Comparison of ENCODE assay signal across 17 cellular contexts in the genomic region with DNA sequence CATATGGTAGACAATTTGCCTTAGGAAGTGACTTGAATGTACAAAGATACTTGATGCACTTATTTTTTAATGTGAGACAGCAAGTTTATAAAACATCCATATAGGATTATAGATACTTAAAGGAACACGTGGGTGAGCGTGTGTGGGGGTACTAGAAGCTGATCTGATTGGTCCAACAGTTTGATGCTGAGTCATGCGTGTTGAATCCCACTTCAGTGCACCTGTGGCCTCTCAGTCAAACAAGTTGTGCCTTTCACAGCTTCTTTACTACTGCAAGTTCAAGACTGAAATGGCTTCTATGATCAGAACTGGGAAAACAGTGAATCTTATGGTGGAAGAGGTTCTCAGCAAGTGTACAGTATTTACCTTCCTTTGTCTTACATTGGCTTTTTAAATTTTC.
A peak's percentile ranks its signal among the peaks of the same experiment; 100 is the strongest.
DNase-seq lines count a peak whose midpoint lies in the region; ATAC-seq, FAIRE-seq and TF ChIP-seq lines count a peak whose summit lies in the region.
"Had no signal": no experiment of that assay in that cellular context is flagged by ENCODE, and none has a peak within 500 bp of the region (broad histone marks: within the 10 kb centered on the region; RNA-seq: fewer than 3 reads in every experiment).

No MANE protein-coding gene starts in this region.

- H3K27me3 Mint-ChIP-seq in activated T-helper 2 cell treated with anti-CD3 and anti-CD28 coated beads, Interferon-gamma antibody, Interleukin-2, Interleukin-4, amounts not matched to agents 10 μg/mL and 5 μg/mL and 100 μg/mL, durations not matched to agents 14 hours and 24 hours and 36 hours (ENCODE audit: low read depth) = peaks cover 13% of the 10 kb centered on the region

- H3K79me2 ChIP-seq in HepG2 (ENCODE audit: insufficient read depth, low read length) = no peaks in the 10 kb centered on the region

- no peaks in the 10 kb centered on the region for H3K9me3 Mint-ChIP-seq in activated T-helper 2 cell treated with anti-CD3 and anti-CD28 coated beads, Interferon-gamma antibody, Interleukin-2, Interleukin-4, amounts not matched to agents 10 μg/mL and 5 μg/mL and 100 μg/mL, durations not matched to agents 14 hours and 24 hours and 36 hours

- H3K4me2 ChIP-seq in HepG2 (ENCODE audit: low read depth, low read length) = no peak overlapping the region

- no peaks in the 10 kb centered on the region for H3K27me3 ChIP-seq in HepG2 (ENCODE audit: control insufficient read depth in 1 of 2, insufficient read depth in 2 of 2, low read length in 2 of 2)
- H3K27me3 ChIP-seq in right lobe of liver = no peaks in the 10 kb centered on the region

- BruUV-seq in HepG2 (replicated peaks; lab: Mats Ljungman, UMichigan) = no TSS peak

- H3K36me3 Mint-ChIP-seq in activated T-helper 2 cell treated with anti-CD3 and anti-CD28 coated beads, Interferon-gamma antibody, Interleukin-2, Interleukin-4, amounts not matched to agents 10 μg/mL and 5 μg/mL and 100 μg/mL, durations not matched to agents 14 hours and 24 hours and 36 hours (ENCODE audit: low read depth) = no peaks in the 10 kb centered on the region

- H4K20me1 ChIP-seq in HepG2 (ENCODE audit: insufficient read depth, low read length) = no peaks in the 10 kb centered on the region

- TF ChIP-seq POLR2A in HepG2 (IDR thresholded peaks at IDR 0.05; ENCODE audit: insufficient read depth in 1 of 2, low read depth in 2 of 2, low read length in 2 of 2) (no peak), right lobe of liver (IDR thresholded peaks at IDR 0.05) (no peak)

- no peak overlapping the region for H3K9ac ChIP-seq in HepG2 (ENCODE audit: insufficient read depth, low read depth, low read length)

- no peak overlapping the region for H3K27ac Mint-ChIP-seq in activated T-helper 2 cell treated with anti-CD3 and anti-CD28 coated beads, Interferon-gamma antibody, Interleukin-2, Interleukin-4, amounts not matched to agents 10 μg/mL and 5 μg/mL and 100 μg/mL, durations not matched to agents 14 hours and 24 hours and 36 hours

- POLR2A ChIA-PET in HepG2 (lab: Yijun Ruan, JAX) = no interaction called here

- FAIRE-seq in HepG2 (lab: Jason Lieb, UNC) = no peak
- FAIRE-seq: HTR-8/SVneo had no signal

- TF ChIP-seq EP300 in HepG2 (IDR thresholded peaks at IDR 0.05; ENCODE audit: low read depth in 2 of 2, low read length in 2 of 2) = no peak
- TF ChIP-seq EP300 in HepG2 (CRISPR knock-in tag; IDR thresholded peaks at IDR 0.05; ENCODE audit: borderline replicate concordance) = no peak

- H3K4me3 ChIP-seq in HepG2 (replicated peaks in 1 of 3; ENCODE audit: insufficient read depth in 1 of 3, low read depth in 2 of 3, low read length in 3 of 3) (no peak overlapping the region), right lobe of liver (no peak overlapping the region)
- H3K4me3 ChIP-seq: HAP-1 had no signal

- DNase-seq in HepG2 (ENCODE audit: low spot score) = no peak
- no peak for DNase-seq in right lobe of liver
- peak; percentile 48 for DNase-seq in NCI-H69 (lab: John Stamatoyannopoulos, UW)
- peak; percentile 44 for DNase-seq in myocyte (ENCODE audit: low read depth)
- DNase-seq in NCI-H1930 (lab: John Stamatoyannopoulos, UW) = no peak
- no peak for DNase-seq in glomerular visceral epithelial cell (ENCODE audit: extremely low spot score)
- no peak for DNase-seq in activated T-helper 2 cell treated with anti-CD3 and anti-CD28 coated beads, Interferon-gamma antibody, Interleukin-2, Interleukin-4, amounts not matched to agents 10 μg/mL and 5 μg/mL and 100 μg/mL, durations not matched to agents 14 hours and 24 hours and 36 hours (ENCODE audit: low spot score)
- DNase-seq: DMS 273 treated with DMSO at 0.1 percent for 48 hours, NCI-H1048, NCI-H1436 treated with DMSO at 0.1 percent for 48 hours, NCI-H2081, NCI-H510A treated with DMSO at 0.1 percent for 48 hours, SHP77 had no signal

- H2AFZ ChIP-seq in HepG2 (ENCODE audit: low read length) = no peak overlapping the region

- no peak for TF ChIP-seq RAD21 in HepG2 (CRISPR knock-in tag; IDR thresholded peaks at IDR 0.05)

- no peaks in the 10 kb centered on the region for H3K9me3 ChIP-seq in HepG2 (ENCODE audit: low read length)
- no peaks in the 10 kb centered on the region for H3K9me3 ChIP-seq in right lobe of liver
- H3K9me3 ChIP-seq: HAP-1 had no signal

- H3K4me1 Mint-ChIP-seq in activated T-helper 2 cell treated with anti-CD3 and anti-CD28 coated beads, Interferon-gamma antibody, Interleukin-2, Interleukin-4, amounts not matched to agents 10 μg/mL and 5 μg/mL and 100 μg/mL, durations not matched to agents 14 hours and 24 hours and 36 hours (ENCODE audit: low read depth) = no peaks in the 10 kb centered on the region

- in situ Hi-C loops in HepG2 (cut with HindIII; ENCODE audit: extremely low pct_ligation_motif_present, low pct_unique_long_range_greater_than_20kb) = no loop called here

- intact Hi-C loops in HepG2 (cut with micrococcal nuclease; ENCODE audit: unreplicated experiment) = no loop called here
- intact Hi-C loops in right lobe of liver (cut with DNase I) = no loop called here
- intact Hi-C loops in activated T-helper 2 cell treated with anti-CD3 and anti-CD28 coated beads, Interferon-gamma antibody, Interleukin-2, Interleukin-4, amounts not matched to agents 10 μg/mL and 5 μg/mL and 100 μg/mL, durations not matched to agents 14 hours and 24 hours and 36 hours (cut with micrococcal nuclease) = no loop called here

- WGBS in HepG2 (ENCODE audit: low lambda C conversion rate) = 91% methylated on average over 3 of the region's 3 CpGs
- WGBS in right lobe of liver (ENCODE audit: insufficient coverage, low coverage, low lambda C conversion rate, missing lambda C conversion rate) = 92% methylated on average over 3 of the region's 3 CpGs

- H3K27ac ChIP-seq in HepG2 (ENCODE audit: extremely low read length, insufficient read depth, low read length) (no peak overlapping the region), right lobe of liver (no peak overlapping the region)
- H3K27ac ChIP-seq: C4-2B, HL-60 had no signal

- TF ChIP-seq CTCF in HepG2 (CRISPR knock-in tag; IDR thresholded peaks at IDR 0.05) (no peak), right lobe of liver (IDR thresholded peaks at IDR 0.05) (no peak)

- H3K4me1 ChIP-seq in HepG2 (ENCODE audit: insufficient read depth, low read length) (peaks cover 14% of the 10 kb centered on the region; the same call in 1 of the 2 replicates), right lobe of liver (no peaks in the 10 kb centered on the region)

- H3K4me3 Mint-ChIP-seq in activated T-helper 2 cell treated with anti-CD3 and anti-CD28 coated beads, Interferon-gamma antibody, Interleukin-2, Interleukin-4, amounts not matched to agents 10 μg/mL and 5 μg/mL and 100 μg/mL, durations not matched to agents 14 hours and 24 hours and 36 hours (ENCODE audit: low read depth) = no peak overlapping the region

- ATAC-seq in HepG2 (no peak), right lobe of liver (no peak)

- CTCF ChIA-PET in HepG2 (lab: Yijun Ruan, JAX; ENCODE audit: low intra/inter-chr PET ratio, low total read pairs) = no interaction called here

- H3K36me3 ChIP-seq in HepG2 (replicated peaks in 1 of 2; ENCODE audit: control insufficient read depth in 1 of 2, insufficient read depth in 2 of 2, low read length in 2 of 2) (peaks cover 0 to 2% of the 10 kb centered on the region in 2 experiments; a peak in 1 of 5 replicates), right lobe of liver (no peaks in the 10 kb centered on the region)

TF ChIP-seq in HepG2, 621 proteins besides CTCF, POLR2A, EP300 and RAD21:
- TF ChIP-seq SMAD3 (CRISPR knock-in tag; IDR thresholded peaks at IDR 0.05) (no peak), RAD51 (IDR thresholded peaks at IDR 0.05; ENCODE audit: borderline replicate concordance) (no peak), NFE2L2 (IDR thresholded peaks at IDR 0.05; ENCODE audit: low read length) (peak; percentile 27; the same call in 1 of the 2 replicates), ZSCAN21 (CRISPR knock-in tag; IDR thresholded peaks at IDR 0.05; ENCODE audit: borderline replicate concordance) (no peak), JUND (CRISPR knock-in tag; IDR thresholded peaks at IDR 0.05) (no peak)
- TF ChIP-seq, protein P1, sequence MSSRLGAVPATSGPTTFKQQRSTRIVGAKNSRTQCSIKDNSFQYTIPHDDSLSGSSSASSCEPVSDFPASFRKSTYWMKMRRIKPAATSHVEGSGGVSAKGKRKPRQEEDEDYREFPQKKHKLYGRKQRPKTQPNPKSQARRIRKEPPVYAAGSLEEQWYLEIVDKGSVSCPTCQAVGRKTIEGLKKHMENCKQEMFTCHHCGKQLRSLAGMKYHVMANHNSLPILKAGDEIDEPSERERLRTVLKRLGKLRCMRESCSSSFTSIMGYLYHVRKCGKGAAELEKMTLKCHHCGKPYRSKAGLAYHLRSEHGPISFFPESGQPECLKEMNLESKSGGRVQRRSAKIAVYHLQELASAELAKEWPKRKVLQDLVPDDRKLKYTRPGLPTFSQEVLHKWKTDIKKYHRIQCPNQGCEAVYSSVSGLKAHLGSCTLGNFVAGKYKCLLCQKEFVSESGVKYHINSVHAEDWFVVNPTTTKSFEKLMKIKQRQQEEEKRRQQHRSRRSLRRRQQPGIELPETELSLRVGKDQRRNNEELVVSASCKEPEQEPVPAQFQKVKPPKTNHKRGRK (CRISPR knock-in tag; IDR thresholded peaks at IDR 0.05) = no peak
TF ChIP-seq in HepG2: peak in this region for 1.

Comparison
In these comparisons a context has a peak if more than half of its experiments do, and no peak if none do; other contexts are left out.
1. DNase-seq: peak in NCI-H69 (single experiment) and myocyte (single experiment); none in HepG2 (single experiment), right lobe of liver (0 of 3), NCI-H1930 (0 of 2), glomerular visceral epithelial cell (single experiment) and activated T-helper 2 cell treated with anti-CD3 and anti-CD28 coated beads, Interferon-gamma antibody, Interleukin-2, Interleukin-4, amounts not matched to agents 10 μg/mL and 5 μg/mL and 100 μg/mL, durations not matched to agents 14 hours and 24 hours and 36 hours (single experiment).